In the genomic region with DNA sequence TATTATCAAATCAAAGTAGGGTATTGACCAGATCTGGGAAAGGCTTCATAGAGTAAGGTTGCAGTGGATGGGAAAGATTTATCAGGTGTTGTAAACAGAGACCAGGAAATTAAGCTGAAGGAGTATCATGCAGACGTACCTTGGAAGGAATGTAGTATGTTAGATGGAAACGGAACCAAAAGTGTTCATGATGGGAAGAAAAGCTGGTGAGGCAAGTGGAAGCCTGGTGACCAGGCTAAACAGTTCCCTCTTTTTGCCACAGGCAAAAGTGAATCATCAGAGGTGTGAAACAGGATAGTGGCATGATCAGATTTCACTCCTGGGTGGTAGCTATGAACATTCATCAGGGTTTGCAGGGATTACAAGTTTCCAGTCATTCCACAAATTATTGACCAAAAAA, we compare ENCODE assay signal across 21 cellular contexts.
DNase-seq lines count a peak whose midpoint lies in the region; ATAC-seq lines count a peak whose summit lies in the region.
"Had no signal": no experiment of that assay in that cellular context is flagged by ENCODE, and none has a peak within 500 bp of the region (broad histone marks: within the 10 kb centered on the region; RNA-seq: fewer than 3 reads in every experiment).

No MANE protein-coding gene starts in this region.

- H4K5ac ChIP-seq in mesendoderm (ENCODE audit: low read length) = no peak overlapping the region

- H3K4me3 ChIP-seq in mesendoderm (ENCODE audit: low read length) = no peak overlapping the region
- H3K4me3 ChIP-seq: A549; BLaER1 treated with 17β-estradiol and CSF1 and Interleukin-3, amounts not matched to agents 10 nM and 100 nM; SJSA1 had no signal

- H3K9ac ChIP-seq in mesendoderm (ENCODE audit: low read length) = no peak overlapping the region
- H3K9ac ChIP-seq: BLaER1 treated with 17β-estradiol and CSF1 and Interleukin-3, amounts not matched to agents 10 nM and 100 nM had no signal

- H3K23ac ChIP-seq in mesendoderm (ENCODE audit: low read length) = no peak overlapping the region

- WGBS in mesendoderm (ENCODE audit: extremely low coverage, insufficient coverage, low lambda C conversion rate) = no CpG with 5 or more reads among the region's 2 CpGs

- H3K4me2 ChIP-seq in mesendoderm (ENCODE audit: low read length) = no peak overlapping the region
- H3K4me2 ChIP-seq: A549; BLaER1 treated with 17β-estradiol and CSF1 and Interleukin-3, amounts not matched to agents 10 nM and 100 nM had no signal

- no peak overlapping the region for H2AK5ac ChIP-seq in mesendoderm (ENCODE audit: low read length)

- H2BK5ac ChIP-seq in mesendoderm (ENCODE audit: low read length) = no peak overlapping the region

- no peak overlapping the region for H3K56ac ChIP-seq in mesendoderm (ENCODE audit: low read length)

- H3K27ac ChIP-seq in mesendoderm (ENCODE audit: low read depth, low read length) = no peak overlapping the region
- H3K27ac ChIP-seq: A549; BLaER1 treated with 17β-estradiol and CSF1 and Interleukin-3, amounts not matched to agents 10 nM and 100 nM; RWPE1; SJSA1 had no signal

- H3K79me1 ChIP-seq in mesendoderm (ENCODE audit: low read length) = peaks cover 1% of the 10 kb centered on the region

- H3K79me2 ChIP-seq in mesendoderm (ENCODE audit: control insufficient read depth, insufficient read depth, low read length) = no peaks in the 10 kb centered on the region

- H2BK15ac ChIP-seq in mesendoderm (replicated peaks; ENCODE audit: low read depth) = no peak overlapping the region

- H3K18ac ChIP-seq in mesendoderm (ENCODE audit: low read length) = no peak overlapping the region

- H3K36me3 ChIP-seq in mesendoderm (ENCODE audit: control insufficient read depth, insufficient read depth, low read length) = no peaks in the 10 kb centered on the region
- H3K36me3 ChIP-seq: BLaER1 treated with 17β-estradiol and CSF1 and Interleukin-3, amounts not matched to agents 10 nM and 100 nM; SJSA1 had no signal

- peak; percentile 3 for DNase-seq in ELF-1 (ENCODE audit: low read depth, low spot score)
- peak; percentile 1 for DNase-seq in RPMI7951 (ENCODE audit: low read depth)
- DNase-seq in mesendoderm = peak; percentile 75
- DNase-seq in amygdala (lab: John Stamatoyannopoulos, UW) = no peak
- no peak for DNase-seq in stimulated activated CD4-positive, alpha-beta T cell treated with anti-CD3 and anti-CD28 coated beads, Interleukin-2, amount 100 ng/mL, for 48 hours
- no peak for DNase-seq in ecto neural progenitor cell (ENCODE audit: low spot score)
- DNase-seq in activated CD8-positive, alpha-beta memory T cell treated with anti-CD3 and anti-CD28 coated beads, Interleukin-2, amount 50 U/mL, for 4 hours = no peak
- DNase-seq: CD8-positive, alpha-beta memory T cell; IMR-90; Karpas-422; MM.1S; NCI-H1092 treated with DMSO at 0.1 percent for 48 hours; NCI-H2081 treated with DMSO at 0.1 percent for 48 hours; NCI-H2227 treated with DMSO at 0.1 percent for 48 hours; NCI-H748 treated with DMSO at 0.1 percent for 48 hours; OCI-M1 had no signal

- peaks cover 5% of the 10 kb centered on the region for H3K4me1 ChIP-seq in mesendoderm (ENCODE audit: control insufficient read depth, low read depth, low read length)
- H3K4me1 ChIP-seq: A549; BLaER1 treated with 17β-estradiol and CSF1 and Interleukin-3, amounts not matched to agents 10 nM and 100 nM; SJSA1 had no signal

- no peak overlapping the region for H4K8ac ChIP-seq in mesendoderm (ENCODE audit: low read depth, low read length)

- H2BK120ac ChIP-seq in mesendoderm (ENCODE audit: low read depth, low read length) = no peak overlapping the region

- no peak overlapping the region for H3K4ac ChIP-seq in mesendoderm (ENCODE audit: low read depth, low read length)

- ATAC-seq in esophagus mucosa = peak; percentile 80
- ATAC-seq: A549 had no signal

- H3K27me3 ChIP-seq in mesendoderm (ENCODE audit: insufficient read depth, low read length, poor library complexity) = no peaks in the 10 kb centered on the region
- H3K27me3 ChIP-seq: BLaER1 treated with 17β-estradiol and CSF1 and Interleukin-3, amounts not matched to agents 10 nM and 100 nM; SJSA1 had no signal

Comparison
In these comparisons a context has a peak if more than half of its experiments do, and no peak if none do; other contexts are left out.
1. DNase-seq: peak in ELF-1 (single experiment), RPMI7951 (single experiment) and mesendoderm (single experiment); none in amygdala (0 of 56), stimulated activated CD4-positive, alpha-beta T cell treated with anti-CD3 and anti-CD28 coated beads, Interleukin-2, amount 100 ng/mL, for 48 hours (0 of 2), ecto neural progenitor cell (single experiment) and activated CD8-positive, alpha-beta memory T cell treated with anti-CD3 and anti-CD28 coated beads, Interleukin-2, amount 50 U/mL, for 4 hours (single experiment).